Comparison of ENCODE assay signal across 19 cellular contexts in genomic region chr10:46554166-46554781, GRCh38. TPM values are rescaled to one million over a fixed set of nuclear protein-coding genes. Genes with fewer than 3 reads are reported as not detected.
"Had no signal": no experiment of that assay in that cellular context is flagged by ENCODE, and none has a peak within 500 bp of the region (broad histone marks: within the 10 kb centered on the region; RNA-seq: fewer than 3 reads in every experiment).

No MANE protein-coding gene starts in this region.

- H3K36me3 ChIP-seq: gastroesophageal sphincter, heart right ventricle, neutrophil, right atrium auricular region, transverse colon had no signal

- H3K27me3 Mint-ChIP-seq: activated CD4-positive, alpha-beta T cell treated with anti-CD3 and anti-CD28 coated beads, Interleukin-2, amount 10 ng/mL, durations not matched to agents 24 days and 14 days; activated naive CD4-positive, alpha-beta T cell treated with anti-CD3 and anti-CD28 coated beads, Interleukin-2, amount 10 ng/mL, durations not matched to agents 7 days and 5 days; activated T-cell treated with anti-CD3 and anti-CD28 coated beads, Interleukin-2, amount 50 U/mL, for 24 hours had no signal

- H3K4me3 Mint-ChIP-seq: activated B cell treated with CpG ODN at 0.5 μM for 24 hours; activated CD4-positive, alpha-beta T cell treated with anti-CD3 and anti-CD28 coated beads, Interleukin-2, amount 10 ng/mL, durations not matched to agents 24 days and 14 days; activated naive CD4-positive, alpha-beta T cell treated with anti-CD3 and anti-CD28 coated beads, Interleukin-2, amount 10 ng/mL, durations not matched to agents 7 days and 5 days; activated T-cell treated with anti-CD3 and anti-CD28 coated beads, Interleukin-2, amount 50 U/mL, for 24 hours; naive thymus-derived CD4-positive, alpha-beta T cell had no signal

- H3K9me3 ChIP-seq: gastroesophageal sphincter, heart right ventricle, left lung, mucosa of descending colon, neutrophil, right atrium auricular region, transverse colon had no signal

- DNase-seq: activated B cell treated with CpG ODN at 0.5 μM for 24 hours; activated CD4-positive, alpha-beta T cell treated with anti-CD3 and anti-CD28 coated beads, Interleukin-2, amount 10 ng/mL, durations not matched to agents 24 days and 14 days; activated naive CD4-positive, alpha-beta T cell treated with anti-CD3 and anti-CD28 coated beads, Interleukin-2, amount 10 ng/mL, durations not matched to agents 7 days and 5 days; erythroblast; stimulated activated CD4-positive, alpha-beta T cell treated with anti-CD3 and anti-CD28 coated beads, Interleukin-4, amount 100 ng/mL, for 1 hour; stimulated activated naive CD4-positive, alpha-beta T cell; T-helper 2 cell had no signal

- H3K4me3 ChIP-seq: gastroesophageal sphincter, heart right ventricle, mucosa of descending colon, right atrium auricular region, skin epidermis, transverse colon had no signal

- H3K36me3 Mint-ChIP-seq: activated naive CD4-positive, alpha-beta T cell treated with anti-CD3 and anti-CD28 coated beads, Interleukin-2, amount 10 ng/mL, durations not matched to agents 7 days and 5 days had no signal

- H3K9me3 Mint-ChIP-seq: activated B cell treated with CpG ODN at 0.5 μM for 24 hours; activated CD4-positive, alpha-beta T cell treated with anti-CD3 and anti-CD28 coated beads, Interleukin-2, amount 10 ng/mL, durations not matched to agents 24 days and 14 days; activated naive CD4-positive, alpha-beta T cell treated with anti-CD3 and anti-CD28 coated beads, Interleukin-2, amount 10 ng/mL, durations not matched to agents 7 days and 5 days; activated T-cell treated with anti-CD3 and anti-CD28 coated beads, Interleukin-2, amount 50 U/mL, for 24 hours; naive thymus-derived CD4-positive, alpha-beta T cell had no signal

- H3K27ac Mint-ChIP-seq: activated B cell treated with CpG ODN at 0.5 μM for 24 hours; activated CD4-positive, alpha-beta T cell treated with anti-CD3 and anti-CD28 coated beads, Interleukin-2, amount 10 ng/mL, durations not matched to agents 24 days and 14 days; activated naive CD4-positive, alpha-beta T cell treated with anti-CD3 and anti-CD28 coated beads, Interleukin-2, amount 10 ng/mL, durations not matched to agents 7 days and 5 days; activated T-cell treated with anti-CD3 and anti-CD28 coated beads, Interleukin-2, amount 50 U/mL, for 24 hours; naive thymus-derived CD4-positive, alpha-beta T cell had no signal

- H3K27ac ChIP-seq: gastroesophageal sphincter, heart right ventricle, left lung, neutrophil, right atrium auricular region, skin epidermis, transverse colon had no signal

RNA-seq across cellular contexts. Expression of gene GPRIN2, which starts 2.2 kb away (rescaled TPM):
- total RNA-seq: activated B cell treated with CpG ODN at 0.5 μM for 24 hours; activated CD4-positive, alpha-beta T cell treated with anti-CD3 and anti-CD28 coated beads, Interleukin-2, amount 10 ng/mL, durations not matched to agents 24 days and 14 days; dermis microvascular lymphatic vessel endothelial cell; naive thymus-derived CD4-positive, alpha-beta T cell; subcutaneous adipose tissue had no signal
- polyA plus RNA-seq: heart right ventricle; naive thymus-derived CD4-positive, alpha-beta T cell had no signal
